8 cellular contexts compared by ENCODE assay signal in genomic region chrX:153469811-153470410, GRCh38. TPM values are rescaled to one million over a fixed set of nuclear protein-coding genes. Genes with fewer than 3 reads are reported as not detected.
A peak's percentile ranks its signal among the peaks of the same experiment; 100 is the strongest.
DNase-seq lines count a peak whose midpoint lies in the region; ATAC-seq and TF ChIP-seq lines count a peak whose summit lies in the region.

No MANE protein-coding gene starts in this region.

- H3K27me3 Mint-ChIP-seq in CD14-positive monocyte (ENCODE audit: low read depth in 3 of 3) = peaks cover 2 to 8% (median 7%) of the 10 kb centered on the region in 3 donors

- H3K4me1 Mint-ChIP-seq in CD14-positive monocyte = peaks cover 15% of the 10 kb centered on the region

- H3K36me3 ChIP-seq in duodenal mucosa (ENCODE audit: control insufficient read depth in 1 of 2, insufficient read depth in 2 of 2, low read length in 2 of 2) (peaks cover 0 to 6% of the 10 kb centered on the region in 2 donors), mesendoderm (ENCODE audit: control insufficient read depth, insufficient read depth, low read length) (no peaks in the 10 kb centered on the region), thoracic aorta (no peaks in the 10 kb centered on the region)

- no peaks in the 10 kb centered on the region for H3K9me3 ChIP-seq in duodenal mucosa (ENCODE audit: control insufficient read depth in 1 of 2, low read length in 2 of 2)
- H3K9me3 ChIP-seq in thoracic aorta = no peaks in the 10 kb centered on the region

- H3K27me3 ChIP-seq in duodenal mucosa (ENCODE audit: control insufficient read depth in 1 of 2, insufficient read depth in 2 of 2, low read length in 2 of 2) (no peaks in the 10 kb centered on the region), mesendoderm (ENCODE audit: insufficient read depth, low read length, poor library complexity) (no peaks in the 10 kb centered on the region), thoracic aorta (replicated peaks; ENCODE audit: insufficient read depth) (no peaks in the 10 kb centered on the region)

- no peak overlapping the region for H3K27ac ChIP-seq in duodenal mucosa (ENCODE audit: low read depth, low read length)
- no peak overlapping the region for H3K27ac ChIP-seq in mesendoderm (ENCODE audit: low read depth, low read length)
- no peak overlapping the region for H3K27ac ChIP-seq in thoracic aorta

- H2BK15ac ChIP-seq in mesendoderm (replicated peaks; ENCODE audit: low read depth) = no peak overlapping the region

- peaks cover 0 to 5% (median 2%) of the 10 kb centered on the region in 7 donors for H3K9me3 Mint-ChIP-seq in CD14-positive monocyte

- peak overlapping the region in 5 of 7 donors; percentile 54 to 84 (median 79) for H3K27ac Mint-ChIP-seq in CD14-positive monocyte

- H2AK5ac ChIP-seq in mesendoderm (ENCODE audit: low read length) = no peak overlapping the region

- intact Hi-C loops in CD14-positive monocyte (cut with micrococcal nuclease) = loop anchor here (2.0 to 10.0 kb wide), 5 partner anchors 37 to 639 kb away; partner anchors contain the start of genes CCNQ (in 2 of the 2), CETN2 (in 1 of the 2) and NSDHL (in 1 of the 2)

- no peaks in the 10 kb centered on the region for H3K79me1 ChIP-seq in mesendoderm (ENCODE audit: low read length)

- H4K8ac ChIP-seq in mesendoderm (ENCODE audit: low read depth, low read length) = no peak overlapping the region

- H2BK5ac ChIP-seq in mesendoderm (ENCODE audit: low read length) = no peak overlapping the region

- H3K4me1 ChIP-seq in duodenal mucosa (ENCODE audit: control insufficient read depth in 1 of 2, insufficient read depth in 2 of 2, low read length in 2 of 2) (peaks cover 0 to 7% of the 10 kb centered on the region in 2 donors), mesendoderm (ENCODE audit: control insufficient read depth, low read depth, low read length) (no peaks in the 10 kb centered on the region), thoracic aorta (ENCODE audit: control insufficient read depth in 1 of 2, low read depth in 2 of 2) (peaks cover 3 to 41% of the 10 kb centered on the region in 2 donors)

- H3K4me3 ChIP-seq in duodenal mucosa (ENCODE audit: low read depth in 1 of 2, low read length in 2 of 2) (peak overlapping the region; percentile 73 to 74), mesendoderm (ENCODE audit: low read length) (peak overlapping the region; percentile 67), thoracic aorta (peak overlapping the region; percentile 76)

- H3K23ac ChIP-seq in mesendoderm (ENCODE audit: low read length) = no peak overlapping the region

- no CpG with 5 or more reads among the region's 32 CpGs for whole genome bisulfite sequencing in mesendoderm (ENCODE audit: extremely low coverage, insufficient coverage, low lambda C conversion rate)

- H3K56ac ChIP-seq in mesendoderm (ENCODE audit: low read length) = peak overlapping the region; percentile 76

- peak overlapping the region; percentile 82 to 86 for H3K4me3 Mint-ChIP-seq in CD14-positive monocyte

- no peak for TF ChIP-seq CTCF in CD14-positive monocyte (IDR thresholded peaks at IDR 0.05)
- TF ChIP-seq CTCF in thoracic aorta (IDR thresholded peaks at IDR 0.05) = no peak

- peaks cover 7% of the 10 kb centered on the region in 2 donors for H3K36me3 Mint-ChIP-seq in CD14-positive monocyte

- peak overlapping the region; percentile 75 for H3K4me2 ChIP-seq in mesendoderm (ENCODE audit: low read length)

- H4K5ac ChIP-seq in mesendoderm (ENCODE audit: low read length) = no peak overlapping the region

- DNase-seq in CD14-positive monocyte (ENCODE audit: low spot score) = no peak
- DNase-seq in SIG-M5 treated with dmso at 0.1 percent for 504 hours (lab: John Stamatoyannopoulos, UW; ENCODE audit: unreplicated experiment) = peak; percentile 38
- DNase-seq in mesendoderm = peak; percentile 65
- DNase-seq in thoracic aorta (ENCODE audit: low spot score) = no peak
- no peak for DNase-seq in mesenteric fat pad (ENCODE audit: low spot score)

- H3K4ac ChIP-seq in mesendoderm (ENCODE audit: low read depth, low read length) = no peak overlapping the region

- no peak overlapping the region for H2BK120ac ChIP-seq in mesendoderm (ENCODE audit: low read depth, low read length)

- ATAC-seq in GM18907 (IDR thresholded peaks at IDR 0.05; ENCODE audit: unreplicated experiment) = peak; percentile 38
- peak; percentile 35 for ATAC-seq in HG03095 (IDR thresholded peaks at IDR 0.05; ENCODE audit: unreplicated experiment)
- ATAC-seq in thoracic aorta (ENCODE audit: insufficient number of reproducible peaks, low FRiP score, low read depth) = peak; percentile 21

- no peaks in the 10 kb centered on the region for H3K79me2 ChIP-seq in mesendoderm (ENCODE audit: control insufficient read depth, insufficient read depth, low read length)

- no peak overlapping the region for H3K18ac ChIP-seq in mesendoderm (ENCODE audit: low read length)

- H3K9ac ChIP-seq in duodenal mucosa (ENCODE audit: low read depth in 1 of 2, low read length in 2 of 2) (peak overlapping the region; percentile 54 to 70), mesendoderm (ENCODE audit: low read length) (peak overlapping the region; percentile 74)

RNA-seq across cellular contexts. Expression of gene HAUS7, which starts 0.5 kb away (rescaled TPM):
- 10 to 100 TPM; 23.8 to 26.7 TPM for polyA plus RNA-seq in CD14-positive monocyte
- polyA plus RNA-seq in mesendoderm (2013, experiment 1 of 2) = 24.2 TPM
- polyA plus RNA-seq in mesendoderm (2013, experiment 2 of 2) = 23.9 TPM
- total RNA-seq in thoracic aorta = 100 to 1,000 TPM; 111 TPM
- 22.1 TPM for total RNA-seq in mesenteric fat pad

RNA-seq across cellular contexts. Expression of gene TREX2, which starts 24.1 kb away (rescaled TPM):
- not detected for polyA plus RNA-seq in CD14-positive monocyte
- 0.32 TPM for polyA plus RNA-seq in mesendoderm (2013, experiment 1 of 2)
- polyA plus RNA-seq in mesendoderm (2013, experiment 2 of 2) = 0.35 TPM
- total RNA-seq in thoracic aorta (10 to 100 TPM; 22.1 to 24.8 TPM), mesenteric fat pad (0.80 TPM)

RNA-seq across cellular contexts. Expression of gene BGN, which starts 24.9 kb away (rescaled TPM):
- polyA plus RNA-seq in CD14-positive monocyte = not detected
- 1.1 TPM for polyA plus RNA-seq in mesendoderm (2013, experiment 1 of 2)
- polyA plus RNA-seq in mesendoderm (2013, experiment 2 of 2) = 1.1 TPM
- total RNA-seq in thoracic aorta (1,000 to 10,000 TPM; 1,777 to 1,907 TPM), mesenteric fat pad (72.1 TPM)

RNA-seq across cellular contexts. Expression of gene ATP2B3, which starts 47.5 kb away (rescaled TPM):
- not detected for polyA plus RNA-seq in CD14-positive monocyte
- polyA plus RNA-seq in mesendoderm (2013, experiment 1 of 2) = 0.01 TPM
- not detected for polyA plus RNA-seq in mesendoderm (2013, experiment 2 of 2)
- total RNA-seq in thoracic aorta (under 1 TPM; 0.68 to 0.85 TPM), mesenteric fat pad (not detected)

RNA-seq across cellular contexts. Expression of gene ZFP92, which starts 58.6 kb away (rescaled TPM):
- polyA plus RNA-seq in CD14-positive monocyte = under 1 TPM; 0.04 to 0.13 TPM
- 0.08 TPM for polyA plus RNA-seq in mesendoderm (2013, experiment 1 of 2)
- 0.11 TPM for polyA plus RNA-seq in mesendoderm (2013, experiment 2 of 2)
- 1 to 10 TPM in 1 of 2 donors, under 1 TPM in 1; 0.95 to 1.2 TPM for total RNA-seq in thoracic aorta
- 5.4 TPM for total RNA-seq in mesenteric fat pad

Comparison
In these comparisons a context has a peak if more than half of its experiments do, and no peak if none do; other contexts are left out.
1. DNase-seq: peak in SIG-M5 treated with dmso at 0.1 percent for 504 hours (single experiment) and mesendoderm (single experiment); none in CD14-positive monocyte (single experiment), thoracic aorta (single experiment) and mesenteric fat pad (single experiment).
2. RNA of gene TREX2, which starts 24.1 kb away (total RNA-seq): 22.1 to 24.8 TPM in thoracic aorta; 0.80 TPM in mesenteric fat pad (single experiment); every median in the first group is over 10 times any median in the second.
3. RNA of gene BGN, which starts 24.9 kb away (total RNA-seq): 1,777 to 1,907 TPM in thoracic aorta; 72.1 TPM in mesenteric fat pad (single experiment); every median in the first group is over 10 times any median in the second.
4. Peak in every context shown above with its lines, with median percentiles within 50 percentile points of each other: ATAC-seq and H3K4me3 ChIP-seq.